In genomic region chr11:19595499-19595839, GRCh38 we compare ENCODE assay signal across 26 cellular contexts.
DNase-seq lines count a peak whose midpoint lies in the region; ATAC-seq, FAIRE-seq and TF ChIP-seq lines count a peak whose summit lies in the region.
"Had no signal": no experiment of that assay in that cellular context is flagged by ENCODE, and none has a peak within 500 bp of the region (broad histone marks: within the 10 kb centered on the region; RNA-seq: fewer than 3 reads in every experiment).

No MANE protein-coding gene starts in this region.

- no peak for FAIRE-seq in astrocyte (lab: Jason Lieb, UNC)
- FAIRE-seq: GM12891 had no signal

- H3K36me3 Mint-ChIP-seq in MCF 10A (ENCODE audit: insufficient read depth, unreplicated experiment) (no peaks in the 10 kb centered on the region), astrocyte (ENCODE audit: low read depth, unreplicated experiment) (no peaks in the 10 kb centered on the region), type B pancreatic cell (no peaks in the 10 kb centered on the region)
- H3K36me3 Mint-ChIP-seq in CD8-positive, alpha-beta memory T cell, result no peaks in the 10 kb centered on the region
- H3K36me3 Mint-ChIP-seq: stimulated activated memory B cell treated with anti-CD40 and anti-IgM and Interleukin-4, amounts not matched to agents 10 μg/mL and 1 μg/mL and 100 μg/mL, for 72 hours had no signal

- H3K4me3 Mint-ChIP-seq in MCF 10A (ENCODE audit: unreplicated experiment) (no peak overlapping the region), astrocyte (ENCODE audit: unreplicated experiment) (no peak overlapping the region), type B pancreatic cell (no peak overlapping the region)
- no peak overlapping the region for H3K4me3 Mint-ChIP-seq in CD8-positive, alpha-beta memory T cell
- H3K4me3 Mint-ChIP-seq: activated CD8-positive, alpha-beta T cell treated with anti-CD3 and anti-CD28 coated beads for 36 hours; B cell; stimulated activated memory B cell treated with anti-CD40 and anti-IgM and Interleukin-4, amounts not matched to agents 10 μg/mL and 1 μg/mL and 100 μg/mL, for 72 hours had no signal

- H3K79me2 ChIP-seq in astrocyte (ENCODE audit: insufficient read depth, low read length), result no peaks in the 10 kb centered on the region
- no peaks in the 10 kb centered on the region for H3K79me2 ChIP-seq in osteoblast (ENCODE audit: insufficient read depth, low read length)

- H3K4me1 Mint-ChIP-seq in MCF 10A (ENCODE audit: insufficient read depth, unreplicated experiment) (peaks cover 39% of the 10 kb centered on the region), astrocyte (ENCODE audit: low read depth, unreplicated experiment) (peaks cover 32% of the 10 kb centered on the region), type B pancreatic cell (ENCODE audit: unreplicated experiment) (peaks cover 27% of the 10 kb centered on the region)
- H3K4me1 Mint-ChIP-seq in CD8-positive, alpha-beta memory T cell, result no peaks in the 10 kb centered on the region
- H3K4me1 Mint-ChIP-seq: B cell; stimulated activated memory B cell treated with anti-CD40 and anti-IgM and Interleukin-4, amounts not matched to agents 10 μg/mL and 1 μg/mL and 100 μg/mL, for 72 hours had no signal

- H3K9me3 ChIP-seq in breast epithelium (no peaks in the 10 kb centered on the region), astrocyte (ENCODE audit: insufficient read depth, low read depth, low read length) (no peaks in the 10 kb centered on the region), osteoblast (ENCODE audit: low read depth, low read length) (no peaks in the 10 kb centered on the region), aorta (ENCODE audit: control insufficient read depth, low read length) (no peaks in the 10 kb centered on the region)
- no peaks in the 10 kb centered on the region for H3K9me3 ChIP-seq in CD8-positive, alpha-beta memory T cell (ENCODE audit: low read length)
- H3K9me3 ChIP-seq: testis had no signal

- no peaks in the 10 kb centered on the region for H4K20me1 ChIP-seq in astrocyte (ENCODE audit: insufficient read depth, low read length)
- H4K20me1 ChIP-seq in osteoblast (ENCODE audit: insufficient read depth, low read length), result no peaks in the 10 kb centered on the region

- TF ChIP-seq CTCF in MCF 10A (IDR thresholded peaks at IDR 0.05; ENCODE audit: unreplicated experiment) (no peak), breast epithelium (IDR thresholded peaks at IDR 0.05) (no peak), astrocyte (IDR thresholded peaks at IDR 0.05; ENCODE audit: insufficient read depth, low read depth, low read length) (no peak), osteoblast (IDR thresholded peaks at IDR 0.05; ENCODE audit: extremely low read depth, low read depth, low read length) (no peak), type B pancreatic cell (conservative IDR thresholded peaks at IDR 0.05) (no peak)

- no peak for DNase-seq in MCF 10A (ENCODE audit: unreplicated experiment)
- DNase-seq in breast epithelium (ENCODE audit: low spot score in 2 of 2), result no peak
- no peak for DNase-seq in astrocyte (ENCODE audit: low read depth)
- no peak for DNase-seq in osteoblast (ENCODE audit: insufficient read length, low spot score, missing footprints)
- no peak for DNase-seq in aorta
- DNase-seq in CD8-positive, alpha-beta memory T cell, result no peak
- no peak for DNase-seq in type B pancreatic cell (ENCODE audit: extremely low spot score, unreplicated experiment)
- no peak for DNase-seq in mucosa of gallbladder (ENCODE audit: low spot score)
- DNase-seq: activated CD8-positive, alpha-beta T cell treated with anti-CD3 and anti-CD28 coated beads for 36 hours; activated gamma-delta T cell treated with Interleukin-2 at 50 U/mL for 16 hours; activated T-cell treated with anti-CD3 and anti-CD28 coated beads for 4 hours; central memory CD4-positive, alpha-beta T cell; DMS79; dorsolateral prefrontal cortex; hippocampal formation; left ventricle myocardium superior; NCI-H1436; NCI-H510A treated with DMSO at 0.1 percent for 48 hours; posterior cingulate gyrus; stimulated activated CD4-positive, alpha-beta T cell treated with anti-CD3 and anti-CD28 coated beads, Interleukin-2, amount 100 ng/mL, for 24 hours; testis had no signal

- H3K27ac Mint-ChIP-seq in MCF 10A (ENCODE audit: low read depth, unreplicated experiment) (peak overlapping the region; percentile 92), astrocyte (ENCODE audit: unreplicated experiment) (no peak overlapping the region), type B pancreatic cell (no peak overlapping the region)
- H3K27ac Mint-ChIP-seq in CD8-positive, alpha-beta memory T cell, result no peak overlapping the region
- H3K27ac Mint-ChIP-seq: activated CD8-positive, alpha-beta T cell treated with anti-CD3 and anti-CD28 coated beads for 36 hours; B cell; stimulated activated memory B cell treated with anti-CD40 and anti-IgM and Interleukin-4, amounts not matched to agents 10 μg/mL and 1 μg/mL and 100 μg/mL, for 72 hours had no signal

- H3K27me3 Mint-ChIP-seq in MCF 10A (ENCODE audit: insufficient read depth, unreplicated experiment), result no peaks in the 10 kb centered on the region
- H3K27me3 Mint-ChIP-seq in astrocyte (ENCODE audit: low read depth, unreplicated experiment), result peaks cover 9% of the 10 kb centered on the region
- peaks cover 6 to 25% of the 10 kb centered on the region in 2 donors for H3K27me3 Mint-ChIP-seq in CD8-positive, alpha-beta memory T cell
- peaks cover 4% of the 10 kb centered on the region for H3K27me3 Mint-ChIP-seq in type B pancreatic cell
- H3K27me3 Mint-ChIP-seq: stimulated activated memory B cell treated with anti-CD40 and anti-IgM and Interleukin-4, amounts not matched to agents 10 μg/mL and 1 μg/mL and 100 μg/mL, for 72 hours had no signal

- WGBS in aorta, 2 donors, result 15 to 26% methylated on average over 2 of the region's 2 CpGs

- no peak overlapping the region for H3K4me2 ChIP-seq in astrocyte (ENCODE audit: low read length)
- H3K4me2 ChIP-seq in osteoblast (ENCODE audit: insufficient read depth, low read length), result peak overlapping the region; percentile 82

- H3K36me3 ChIP-seq in breast epithelium, result no peaks in the 10 kb centered on the region
- no peaks in the 10 kb centered on the region for H3K36me3 ChIP-seq in astrocyte (ENCODE audit: insufficient read depth, low read length)
- no peaks in the 10 kb centered on the region for H3K36me3 ChIP-seq in osteoblast (ENCODE audit: insufficient read depth, low read length)
- H3K36me3 ChIP-seq in aorta (ENCODE audit: control insufficient read depth in 1 of 2, insufficient read depth in 2 of 2, low read length in 1 of 2), result no peaks in the 10 kb centered on the region
- H3K36me3 ChIP-seq in CD8-positive, alpha-beta memory T cell (ENCODE audit: insufficient read depth, low read length), result no peaks in the 10 kb centered on the region

- H3K9me3 Mint-ChIP-seq in MCF 10A (ENCODE audit: unreplicated experiment), result no peaks in the 10 kb centered on the region
- peaks cover 2% of the 10 kb centered on the region for H3K9me3 Mint-ChIP-seq in astrocyte (ENCODE audit: unreplicated experiment)
- H3K9me3 Mint-ChIP-seq in CD8-positive, alpha-beta memory T cell, result no peaks in the 10 kb centered on the region
- no peaks in the 10 kb centered on the region for H3K9me3 Mint-ChIP-seq in type B pancreatic cell
- H3K9me3 Mint-ChIP-seq: activated CD8-positive, alpha-beta T cell treated with anti-CD3 and anti-CD28 coated beads for 36 hours; stimulated activated memory B cell treated with anti-CD40 and anti-IgM and Interleukin-4, amounts not matched to agents 10 μg/mL and 1 μg/mL and 100 μg/mL, for 72 hours had no signal

- H3K27me3 ChIP-seq in breast epithelium (no peaks in the 10 kb centered on the region), astrocyte (ENCODE audit: insufficient read depth, low read length) (no peaks in the 10 kb centered on the region), osteoblast (ENCODE audit: insufficient read depth, low read length) (no peaks in the 10 kb centered on the region), aorta (ENCODE audit: control insufficient read depth in 1 of 2, insufficient read depth in 2 of 2, low read length in 1 of 2) (no peaks in the 10 kb centered on the region)
- H3K27me3 ChIP-seq in CD8-positive, alpha-beta memory T cell (ENCODE audit: insufficient read depth, low read length, poor library complexity, severe bottlenecking), result no peaks in the 10 kb centered on the region
- H3K27me3 ChIP-seq: dorsolateral prefrontal cortex, testis had no signal

- BruUV-seq in MCF 10A (replicated peaks; lab: Mats Ljungman, UMichigan), result no TSS peak

- CTCF ChIA-PET in MCF 10A (lab: Yijun Ruan, JAX), result interaction anchor here (0.6 to 1.6 kb wide), 3 partner anchors 42 to 147 kb away, joined by 3 to 6 read pairs (median 4); no protein-coding TSS in a partner anchor
- CTCF ChIA-PET in CD8-positive, alpha-beta memory T cell (lab: Charles Lee), result no interaction called here

- peak; percentile 3 for ATAC-seq in aorta (ENCODE audit: low FRiP score)
- ATAC-seq: activated CD8-positive, alpha-beta T cell treated with anti-CD3 and anti-CD28 coated beads for 36 hours had no signal

- TF ChIP-seq POLR2A in breast epithelium (IDR thresholded peaks at IDR 0.05), result no peak

- intact Hi-C loops in MCF 10A (cut with micrococcal nuclease) (loop anchor here (10.0 kb wide), 1 partner anchor 119 kb away; the partner anchor contains the start of gene NAV2), breast epithelium (cut with DNase I; ENCODE audit: low total_unique reads) (no loop called here), aorta (cut with DNase I) (loop anchor here (5.0 kb wide), 3 partner anchors 77 to 117 kb away; partner anchors contain the start of gene NAV2 (in 1 of the 2))

- no peak overlapping the region for H3K9ac ChIP-seq in astrocyte (ENCODE audit: low read length)

- POLR2A ChIA-PET in MCF 10A (lab: Yijun Ruan, JAX), result no interaction called here
- POLR2A ChIA-PET in CD8-positive, alpha-beta memory T cell (lab: Charles Lee), result no interaction called here

- H2AFZ ChIP-seq in astrocyte (ENCODE audit: low read depth, low read length), result no peak overlapping the region
- no peak overlapping the region for H2AFZ ChIP-seq in osteoblast (ENCODE audit: low read length)

- H3K4me1 ChIP-seq in breast epithelium (peaks cover 4 to 7% of the 10 kb centered on the region in 2 donors), astrocyte (ENCODE audit: insufficient read depth, low read length) (peaks cover 27% of the 10 kb centered on the region), osteoblast (ENCODE audit: insufficient read depth, low read length) (peaks cover 25% of the 10 kb centered on the region), aorta (ENCODE audit: control insufficient read depth in 1 of 2, insufficient read depth in 2 of 2, low read length in 2 of 2) (peaks cover 5 to 8% of the 10 kb centered on the region in 2 donors)
- H3K4me1 ChIP-seq in CD8-positive, alpha-beta memory T cell (ENCODE audit: insufficient read depth, low read length), result no peaks in the 10 kb centered on the region
- H3K4me1 ChIP-seq: testis had no signal

- H3K4me3 ChIP-seq in breast epithelium, result no peak overlapping the region
- no peak overlapping the region for H3K4me3 ChIP-seq in astrocyte (ENCODE audit: insufficient read depth, low read depth, low read length)
- H3K4me3 ChIP-seq in osteoblast (ENCODE audit: insufficient read depth, low read length), result no peak overlapping the region
- H3K4me3 ChIP-seq in aorta (ENCODE audit: low read length in 2 of 2), result no peak overlapping the region
- no peak overlapping the region for H3K4me3 ChIP-seq in CD8-positive, alpha-beta memory T cell (ENCODE audit: low read length)
- H3K4me3 ChIP-seq: dorsolateral prefrontal cortex, skin epidermis, testis had no signal

- H3K27ac ChIP-seq in breast epithelium (no peak overlapping the region), astrocyte (ENCODE audit: low read depth, low read length) (peak overlapping the region; percentile 95), osteoblast (ENCODE audit: low read depth, low read length) (peak overlapping the region; percentile 98), aorta (ENCODE audit: low read depth in 1 of 2, low read length in 2 of 2) (peak overlapping the region in 1 of 2 donors; percentile 69)
- H3K27ac ChIP-seq in CD8-positive, alpha-beta memory T cell (ENCODE audit: low read depth, low read length), result no peak overlapping the region
- H3K27ac ChIP-seq: 22Rv1, testis had no signal

Comparison
In these comparisons a context has a peak if more than half of its experiments do, and no peak if none do; other contexts are left out.
1. H3K27ac ChIP-seq: peak in astrocyte (single experiment) and osteoblast (single experiment); none in breast epithelium (0 of 2) and CD8-positive, alpha-beta memory T cell (single experiment).